ENCODE assay signal across 12 cellular contexts in the genomic region with DNA sequence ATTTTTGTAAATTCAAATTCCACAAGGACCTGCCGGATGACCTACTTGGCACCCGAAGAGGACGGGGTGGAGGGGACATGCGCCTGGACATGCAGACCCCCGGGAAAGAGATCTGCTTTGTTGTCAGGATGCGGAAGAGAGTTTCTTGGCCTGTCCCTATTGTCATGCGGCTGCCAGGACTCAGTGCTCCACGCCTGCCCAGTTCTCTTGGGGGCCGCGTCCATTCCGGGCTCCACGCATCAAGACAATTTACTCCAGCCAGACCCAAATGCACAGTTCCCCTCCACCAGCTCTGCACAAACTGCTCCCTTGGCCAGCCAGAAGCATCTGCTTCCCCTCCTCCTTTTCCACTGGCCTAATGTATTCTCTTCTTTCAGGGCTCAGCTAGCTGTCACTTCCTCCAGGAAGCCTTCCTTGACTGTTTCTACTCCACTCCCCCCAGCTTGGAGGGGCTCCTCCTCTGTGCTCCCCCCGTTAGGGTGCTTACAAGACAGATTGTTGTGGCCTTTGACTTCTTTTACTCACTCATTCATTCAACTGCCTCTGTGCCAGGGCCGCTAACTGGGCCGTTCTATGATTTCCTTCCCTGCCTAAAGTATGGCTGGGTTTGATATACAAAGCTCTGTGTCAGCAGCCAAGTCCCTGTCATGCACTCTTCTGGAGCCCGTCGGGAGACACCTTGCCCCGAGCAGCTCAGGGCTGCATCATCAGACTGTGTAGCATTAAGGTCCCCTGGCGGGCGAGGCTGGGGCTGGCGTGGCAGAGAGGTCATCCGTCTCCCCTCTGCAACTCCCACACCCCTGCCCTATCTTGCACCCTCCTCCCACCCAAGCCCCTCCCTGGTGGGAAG. TPM values are rescaled to one million over a fixed set of nuclear protein-coding genes. Genes with fewer than 3 reads are reported as not detected.
DNase-seq lines count a peak whose midpoint lies in the region; ATAC-seq and TF ChIP-seq lines count a peak whose summit lies in the region.
"Had no signal": no experiment of that assay in that cellular context is flagged by ENCODE, and none has a peak within 500 bp of the region (broad histone marks: within the 10 kb centered on the region; RNA-seq: fewer than 3 reads in every experiment).

No MANE protein-coding gene starts in this region.

- H3K36me3 ChIP-seq in ES-I3 (ENCODE audit: insufficient read depth, low read length) (no peaks in the 10 kb centered on the region), mesendoderm (ENCODE audit: control insufficient read depth, insufficient read depth, low read length) (no peaks in the 10 kb centered on the region), uterus (no peaks in the 10 kb centered on the region)
- H3K36me3 ChIP-seq: esophagus squamous epithelium had no signal

- H3K9me3 ChIP-seq in ES-I3 (ENCODE audit: control insufficient read depth, insufficient read depth, low read length) (no peaks in the 10 kb centered on the region), uterus (no peaks in the 10 kb centered on the region)
- H3K9me3 ChIP-seq: esophagus squamous epithelium had no signal

- H4K5ac ChIP-seq in mesendoderm (ENCODE audit: low read length) = no peak overlapping the region

- no peak overlapping the region for H3K27ac ChIP-seq in mesendoderm (ENCODE audit: low read depth, low read length)
- H3K27ac ChIP-seq in uterus = no peak overlapping the region

- no peak overlapping the region for H4K8ac ChIP-seq in mesendoderm (ENCODE audit: low read depth, low read length)

- H3K79me1 ChIP-seq in mesendoderm (ENCODE audit: low read length) = no peaks in the 10 kb centered on the region

- peak; percentile 19 for TF ChIP-seq CTCF in fibroblast of mammary gland (conservative IDR thresholded peaks at IDR 0.05; ENCODE audit: control insufficient read depth, insufficient read depth, low read depth, low read length)
- TF ChIP-seq CTCF in uterus (IDR thresholded peaks at IDR 0.05) = no peak

- no peak overlapping the region for H3K4ac ChIP-seq in mesendoderm (ENCODE audit: low read depth, low read length)

- DNase-seq in OCI-M1 (lab: John Stamatoyannopoulos, UW) = peak; percentile 11
- peak; percentile 68 for DNase-seq in fibroblast of mammary gland (ENCODE audit: low read depth)
- peak; percentile 55 for DNase-seq in mesendoderm
- DNase-seq in GM19238 (ENCODE audit: insufficient read length, low spot score) = no peak
- no peak for DNase-seq in dermis blood vessel endothelial cell
- no peak for DNase-seq in uterus
- DNase-seq: DMS153, esophagus squamous epithelium, NCI-H187 treated with DMSO at 0.1 percent for 48 hours had no signal

- H3K4me1 ChIP-seq in ES-I3 (ENCODE audit: insufficient read depth, low read length) (peaks cover 49% of the 10 kb centered on the region), mesendoderm (ENCODE audit: control insufficient read depth, low read depth, low read length) (peaks cover 6% of the 10 kb centered on the region), uterus (no peaks in the 10 kb centered on the region)

- H2BK120ac ChIP-seq in mesendoderm (ENCODE audit: low read depth, low read length) = no peak overlapping the region

- H3K18ac ChIP-seq in mesendoderm (ENCODE audit: low read length) = no peak overlapping the region

- H3K9ac ChIP-seq in ES-I3 (ENCODE audit: low read depth, low read length) (peak overlapping the region; percentile 4; the same call in 1 of the 2 replicates), mesendoderm (ENCODE audit: low read length) (no peak overlapping the region)

- H2BK15ac ChIP-seq in mesendoderm (replicated peaks; ENCODE audit: low read depth) = no peak overlapping the region

- H3K4me2 ChIP-seq in mesendoderm (ENCODE audit: low read length) = no peak overlapping the region

- no peak overlapping the region for H3K23ac ChIP-seq in mesendoderm (ENCODE audit: low read length)

- H3K27me3 ChIP-seq in mesendoderm (ENCODE audit: insufficient read depth, low read length, poor library complexity) (no peaks in the 10 kb centered on the region), uterus (peaks cover 5 to 14% of the 10 kb centered on the region in 2 donors)

- no peaks in the 10 kb centered on the region for H3K79me2 ChIP-seq in mesendoderm (ENCODE audit: control insufficient read depth, insufficient read depth, low read length)

- no peak overlapping the region for H2BK5ac ChIP-seq in mesendoderm (ENCODE audit: low read length)

- no peak for TF ChIP-seq POLR2A in GM18505 (IDR thresholded peaks at IDR 0.05; ENCODE audit: borderline replicate concordance, extremely low read depth, insufficient read depth, insufficient read length)
- no peak for TF ChIP-seq POLR2A in uterus (IDR thresholded peaks at IDR 0.05)

- H2AK5ac ChIP-seq in mesendoderm (ENCODE audit: low read length) = no peak overlapping the region

- ATAC-seq in GM18505 (IDR thresholded peaks at IDR 0.05; ENCODE audit: unreplicated experiment) = no peak

- WGBS in mesendoderm (ENCODE audit: extremely low coverage, insufficient coverage, low lambda C conversion rate) = no CpG with 5 or more reads among the region's 22 CpGs

- no peak overlapping the region for H3K4me3 ChIP-seq in fibroblast of mammary gland (ENCODE audit: control insufficient read depth, low read depth, low read length)
- H3K4me3 ChIP-seq in mesendoderm (ENCODE audit: low read length) = no peak overlapping the region
- H3K4me3 ChIP-seq in uterus = no peak overlapping the region
- H3K4me3 ChIP-seq: esophagus squamous epithelium had no signal

- no peak overlapping the region for H3K56ac ChIP-seq in mesendoderm (ENCODE audit: low read length)

- intact Hi-C loops in uterus (cut with DNase I; ENCODE audit: low total_unique reads) = no loop called here

RNA-seq across cellular contexts. Expression of gene FIBCD1, which starts 6.6 kb away (rescaled TPM):
- polyA plus RNA-seq in mesendoderm (2013, experiment 1 of 2) = 6.6 TPM
- polyA plus RNA-seq in mesendoderm (2013, experiment 2 of 2) = 6.5 TPM
- total RNA-seq in dermis blood vessel endothelial cell (under 0.01 and 0.05 TPM in 2 replicates), uterus (under 1 TPM in 1 of 4 donors, not detected in 3; 0.29 TPM)
- total RNA-seq: esophagus squamous epithelium had no signal

RNA-seq across cellular contexts. Expression of gene QRFP, which starts 35.8 kb away (rescaled TPM):
- not detected for polyA plus RNA-seq in mesendoderm (2013, experiment 1 of 2)
- polyA plus RNA-seq in mesendoderm (2013, experiment 2 of 2) = not detected
- total RNA-seq in dermis blood vessel endothelial cell (not detected in 2 replicates), uterus (not detected)
- total RNA-seq: SK-MEL-5 had no signal

Comparison
In these comparisons a context has a peak if more than half of its experiments do, and no peak if none do; other contexts are left out.
1. DNase-seq: peak in OCI-M1 (single experiment), fibroblast of mammary gland (single experiment) and mesendoderm (single experiment); none in GM19238 (single experiment), dermis blood vessel endothelial cell (single experiment) and uterus (0 of 2).